ENCODE assay signal across 8 cellular contexts in the genomic region with DNA sequence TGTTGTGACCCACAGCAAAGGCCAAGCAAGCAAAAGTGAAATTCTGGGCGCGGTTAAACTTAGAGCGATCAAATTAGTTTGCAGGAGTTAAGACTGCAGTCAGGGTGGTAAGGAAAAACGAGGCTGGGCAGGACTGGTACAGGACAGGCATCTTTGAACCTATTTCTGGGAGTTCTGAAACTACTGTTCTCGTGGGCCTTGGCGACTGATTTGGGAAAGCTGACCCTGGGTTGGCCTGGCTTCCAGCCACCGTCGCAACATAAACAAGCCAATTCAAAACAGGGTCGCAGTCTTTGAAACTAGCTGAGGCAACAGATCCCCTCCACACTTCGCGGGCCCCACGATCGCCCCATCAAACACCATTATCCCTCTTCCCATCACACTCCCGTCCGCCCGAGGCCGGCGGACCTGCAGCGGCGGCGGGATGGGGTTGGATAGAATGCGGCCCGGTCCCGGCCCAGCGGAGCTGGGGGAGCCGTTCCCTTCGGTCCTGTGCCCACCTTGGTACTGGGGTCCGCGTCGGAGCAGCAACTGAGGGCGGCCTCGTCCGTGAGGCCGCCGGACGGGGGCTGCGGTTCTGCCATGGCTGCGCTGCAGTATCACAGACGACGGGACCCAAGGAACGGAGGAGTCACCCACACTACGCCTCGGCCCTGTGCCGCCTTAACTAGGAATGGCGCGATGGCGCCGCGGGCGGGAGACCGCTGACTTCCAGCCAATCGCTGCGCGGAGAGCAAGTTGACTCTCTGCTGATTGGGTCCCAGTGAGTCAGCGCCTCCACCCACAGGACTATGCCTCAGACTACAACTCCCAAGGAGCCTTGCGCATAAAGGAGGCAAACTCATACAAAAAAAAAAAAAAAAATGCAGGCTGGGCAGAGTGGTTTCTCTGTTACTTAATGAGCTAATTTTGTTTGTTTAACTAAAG.
DNase-seq lines count a peak whose midpoint lies in the region; ATAC-seq and TF ChIP-seq lines count a peak whose summit lies in the region.

TSS of gene GLO1 (minus strand) at position 675 of the 927 bp plus-strand sequence. CDS start at position 584, 91 bp downstream.

- DNase-seq in GM06990 (ENCODE audit: extremely low read depth, insufficient read length) (peak; percentile 97), NCI-H1092 (lab: John Stamatoyannopoulos, UW) (peak; percentile 91), germinal center (ENCODE audit: low spot score) (peak; percentile 99), non-pigmented ciliary epithelial cell (ENCODE audit: low read depth) (peak; percentile 97), superior temporal gyrus (ENCODE audit: extremely low spot score) (peak; percentile 100)

- H3K36me3 Mint-ChIP-seq in activated naive CD4-positive, alpha-beta T cell treated with anti-CD3 and anti-CD28 coated beads, Interleukin-2, amount 50 U/mL, for 24 hours, result peaks cover 26% of the 10 kb centered on the region

- H3K4me3 ChIP-seq in GM06990 (replicated peaks; ENCODE audit: low read depth, low read length), result peak within 1 kb of the TSS; percentile 80

- H3K36me3 ChIP-seq in GM06990 (ENCODE audit: control insufficient read depth, insufficient read depth, low read length), result no peaks in the 10 kb centered on the region

- peaks cover 4% of the 10 kb centered on the region for H3K27me3 Mint-ChIP-seq in activated naive CD4-positive, alpha-beta T cell treated with anti-CD3 and anti-CD28 coated beads, Interleukin-2, amount 50 U/mL, for 24 hours

- peak within 1 kb of the TSS; percentile 92 for H3K4me3 Mint-ChIP-seq in activated naive CD4-positive, alpha-beta T cell treated with anti-CD3 and anti-CD28 coated beads, Interleukin-2, amount 50 U/mL, for 24 hours

- H3K4me1 Mint-ChIP-seq in activated naive CD4-positive, alpha-beta T cell treated with anti-CD3 and anti-CD28 coated beads, Interleukin-2, amount 50 U/mL, for 24 hours, result peaks cover 40% of the 10 kb centered on the region

- no peak for TF ChIP-seq CTCF in GM06990 (IDR thresholded peaks at IDR 0.05; ENCODE audit: insufficient read depth, low read length, poor library complexity, severe bottlenecking)

- peak within 1 kb of the TSS; percentile 91 for H3K27ac Mint-ChIP-seq in activated naive CD4-positive, alpha-beta T cell treated with anti-CD3 and anti-CD28 coated beads, Interleukin-2, amount 50 U/mL, for 24 hours

- no peaks in the 10 kb centered on the region for H3K27me3 ChIP-seq in GM06990 (replicated peaks; ENCODE audit: control insufficient read depth, insufficient read depth, low read length)

- peak; percentile 99 for ATAC-seq in HG02588 (IDR thresholded peaks at IDR 0.05; ENCODE audit: unreplicated experiment)
- peak; percentile 100 for ATAC-seq in SK-N-SH treated with all-trans-retinoic acid at 6 μM for 48 hours

- peaks cover 6% of the 10 kb centered on the region for H3K9me3 Mint-ChIP-seq in activated naive CD4-positive, alpha-beta T cell treated with anti-CD3 and anti-CD28 coated beads, Interleukin-2, amount 50 U/mL, for 24 hours

TF ChIP-seq in SK-N-SH treated with all-trans-retinoic acid at 6 μM for 48 hours, 23 proteins besides CTCF, POLR2A, EP300 and RAD21:
- TF ChIP-seq CSDC2 (CRISPR knock-in tag; IDR thresholded peaks at IDR 0.05) (peak; percentile 20; the same call in 1 of the 2 replicates), ZFP3 (CRISPR knock-in tag; IDR thresholded peaks at IDR 0.05) (0 out of 2 replicates have a peak, but pooled peaks have one; percentile 45), RARB (CRISPR knock-in tag; IDR thresholded peaks at IDR 0.05) (no peak), ZC3H10 (CRISPR knock-in tag; IDR thresholded peaks at IDR 0.05) (no peak)
- TF ChIP-seq, protein P1, sequence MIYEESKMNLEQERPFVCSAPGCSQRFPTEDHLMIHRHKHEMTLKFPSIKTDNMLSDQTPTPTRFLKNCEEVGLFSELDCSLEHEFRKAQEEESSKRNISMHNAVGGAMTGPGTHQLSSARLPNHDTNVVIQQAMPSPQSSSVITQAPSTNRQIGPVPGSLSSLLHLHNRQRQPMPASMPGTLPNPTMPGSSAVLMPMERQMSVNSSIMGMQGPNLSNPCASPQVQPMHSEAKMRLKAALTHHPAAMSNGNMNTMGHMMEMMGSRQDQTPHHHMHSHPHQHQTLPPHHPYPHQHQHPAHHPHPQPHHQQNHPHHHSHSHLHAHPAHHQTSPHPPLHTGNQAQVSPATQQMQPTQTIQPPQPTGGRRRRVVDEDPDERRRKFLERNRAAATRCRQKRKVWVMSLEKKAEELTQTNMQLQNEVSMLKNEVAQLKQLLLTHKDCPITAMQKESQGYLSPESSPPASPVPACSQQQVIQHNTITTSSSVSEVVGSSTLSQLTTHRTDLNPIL (CRISPR knock-in tag; IDR thresholded peaks at IDR 0.05; ENCODE audit: low read depth), result no peak

Comparison
In these comparisons a context has a peak if more than half of its experiments do, and no peak if none do; other contexts are left out.
1. Peak in every context shown above with its lines: DNase-seq, ATAC-seq and H3K4me3 ChIP-seq.